Comparison of ENCODE assay signal across 22 cellular contexts in genomic region chr5:34599471-34600117, GRCh38. TPM values are rescaled to one million over a fixed set of nuclear protein-coding genes. Genes with fewer than 3 reads are reported as not detected.
A peak's percentile ranks its signal among the peaks of the same experiment; 100 is the strongest.
DNase-seq lines count a peak whose midpoint lies in the region; ATAC-seq and TF ChIP-seq lines count a peak whose summit lies in the region.
"Had no signal": no experiment of that assay in that cellular context is flagged by ENCODE, and none has a peak within 500 bp of the region (broad histone marks: within the 10 kb centered on the region; RNA-seq: fewer than 3 reads in every experiment).

No MANE protein-coding gene starts in this region.

- H3K23ac ChIP-seq in mesenchymal stem cell (ENCODE audit: low read length in 2 of 2), result no peak overlapping the region
- H3K23ac ChIP-seq in trophoblast cell (ENCODE audit: low read length), result no peak overlapping the region

- H3K4me2 ChIP-seq in Loucy (ENCODE audit: low read depth, low read length, poor library complexity, severe bottlenecking), result peak overlapping the region; percentile 25
- no peak overlapping the region for H3K4me2 ChIP-seq in mesenchymal stem cell (ENCODE audit: low read length, poor library complexity, severe bottlenecking)
- no peak overlapping the region for H3K4me2 ChIP-seq in trophoblast cell (ENCODE audit: low read length)

- no peak overlapping the region for H3K9ac ChIP-seq in Loucy (ENCODE audit: low read depth, low read length, poor library complexity, severe bottlenecking)
- no peak overlapping the region for H3K9ac ChIP-seq in mesenchymal stem cell (ENCODE audit: low read length)
- H3K9ac ChIP-seq in trophoblast cell (ENCODE audit: low read length), result no peak overlapping the region
- H3K9ac ChIP-seq: parathyroid adenoma had no signal

- H2BK120ac ChIP-seq in mesenchymal stem cell (ENCODE audit: low read depth, low read length) (no peak overlapping the region), trophoblast cell (ENCODE audit: insufficient read depth, low read length, poor library complexity) (no peak overlapping the region)

- H3K4me1 Mint-ChIP-seq in activated CD8-positive, alpha-beta T cell treated with anti-CD3 and anti-CD28 coated beads for 36 hours (ENCODE audit: low read depth), result no peaks in the 10 kb centered on the region
- H3K4me1 Mint-ChIP-seq: memory B cell had no signal

- no peaks in the 10 kb centered on the region; the same call in 1 of the 2 replicates for H3F3A ChIP-seq in Loucy (ENCODE audit: low read depth)

- peak overlapping the region in 1 of 2 experiments; percentile 35 for H3K4ac ChIP-seq in mesenchymal stem cell (ENCODE audit: low read depth in 1 of 2, low read length in 2 of 2)
- no peak overlapping the region for H3K4ac ChIP-seq in trophoblast cell (ENCODE audit: low read depth, low read length)

- H4K91ac ChIP-seq in mesenchymal stem cell (ENCODE audit: low read length), result no peak overlapping the region
- H4K91ac ChIP-seq in trophoblast cell (ENCODE audit: low read depth, low read length), result no peak overlapping the region

- ATAC-seq in HG03196 (IDR thresholded peaks at IDR 0.05; ENCODE audit: unreplicated experiment), result no peak
- ATAC-seq in activated CD8-positive, alpha-beta T cell treated with anti-CD3 and anti-CD28 coated beads for 36 hours, result no peak
- ATAC-seq: activated T-cell treated with anti-CD3 and anti-CD28 coated beads, Interleukin-2, amount 50 U/mL, for 4 hours; gastrocnemius medialis had no signal

- H3K36me3 Mint-ChIP-seq in activated CD8-positive, alpha-beta T cell treated with anti-CD3 and anti-CD28 coated beads for 36 hours (ENCODE audit: low read depth), result no peaks in the 10 kb centered on the region
- H3K36me3 Mint-ChIP-seq: memory B cell had no signal

- no peak overlapping the region for H2BK15ac ChIP-seq in mesenchymal stem cell (ENCODE audit: low read depth, poor library complexity, severe bottlenecking)

- no peaks in the 10 kb centered on the region for H3K9me3 ChIP-seq in Loucy (ENCODE audit: insufficient read depth, low read depth, low read length)
- H3K9me3 ChIP-seq in mesenchymal stem cell (ENCODE audit: control insufficient read depth, low read length), result no peaks in the 10 kb centered on the region
- H3K9me3 ChIP-seq in trophoblast cell (ENCODE audit: insufficient read depth, low read depth, low read length), result no peaks in the 10 kb centered on the region
- H3K9me3 ChIP-seq: Caco-2, gastrocnemius medialis had no signal

- TF ChIP-seq CTCF in Loucy (conservative IDR thresholded peaks at IDR 0.05; ENCODE audit: low read length) (no peak), brain microvascular endothelial cell (IDR thresholded peaks at IDR 0.05; ENCODE audit: low read depth, low read length, missing control alignments) (no peak)
- TF ChIP-seq CTCF in activated CD8-positive, alpha-beta T cell treated with anti-CD3 and anti-CD28 coated beads for 36 hours (IDR thresholded peaks at IDR 0.05), result no peak

- H2AK5ac ChIP-seq in mesenchymal stem cell (ENCODE audit: low read length, severe bottlenecking), result peak overlapping the region; percentile 38
- no peak overlapping the region for H2AK5ac ChIP-seq in trophoblast cell (ENCODE audit: low read length)

- H4K12ac ChIP-seq in trophoblast cell (ENCODE audit: low read depth, low read length), result no peak overlapping the region

- intact Hi-C loops in activated CD8-positive, alpha-beta T cell treated with anti-CD3 and anti-CD28 coated beads for 36 hours (cut with micrococcal nuclease), result no loop called here

- no peaks in the 10 kb centered on the region for H3K36me3 ChIP-seq in ACC112 (ENCODE audit: insufficient read depth, low read length)
- no peaks in the 10 kb centered on the region for H3K36me3 ChIP-seq in Loucy (ENCODE audit: insufficient read depth, low read length)
- no peaks in the 10 kb centered on the region for H3K36me3 ChIP-seq in brain microvascular endothelial cell (replicated peaks)
- no peaks in the 10 kb centered on the region for H3K36me3 ChIP-seq in mesenchymal stem cell (ENCODE audit: control insufficient read depth in 1 of 2, insufficient read depth in 2 of 2, low read depth in 1 of 2, low read length in 2 of 2)
- H3K36me3 ChIP-seq in trophoblast cell (ENCODE audit: control insufficient read depth in 1 of 2, insufficient read depth in 2 of 2, low read length in 2 of 2), result no peaks in the 10 kb centered on the region
- H3K36me3 ChIP-seq: gastrocnemius medialis had no signal

- H3K4me3 Mint-ChIP-seq in activated CD8-positive, alpha-beta T cell treated with anti-CD3 and anti-CD28 coated beads for 36 hours, result no peak overlapping the region
- H3K4me3 Mint-ChIP-seq: activated T-cell treated with anti-CD3 and anti-CD28 coated beads, Interleukin-2, amount 50 U/mL, for 4 hours; memory B cell; nephron had no signal

- H3K4me1 ChIP-seq in ACC112 (ENCODE audit: control insufficient read depth, insufficient read depth, low read length, unreplicated experiment) (peaks cover 33% of the 10 kb centered on the region), Loucy (ENCODE audit: insufficient read depth, low read length, poor library complexity, severe bottlenecking) (peaks cover 35% of the 10 kb centered on the region), mesenchymal stem cell (ENCODE audit: control insufficient read depth, insufficient read depth, low read depth, low read length) (no peaks in the 10 kb centered on the region), trophoblast cell (ENCODE audit: control insufficient read depth in 1 of 2, insufficient read depth in 2 of 2, low read length in 2 of 2) (no peaks in the 10 kb centered on the region)
- H3K4me1 ChIP-seq: Caco-2, gastrocnemius medialis, parathyroid adenoma had no signal

- H4K8ac ChIP-seq in mesenchymal stem cell (ENCODE audit: low read length) (no peak overlapping the region), trophoblast cell (ENCODE audit: low read depth, low read length) (no peak overlapping the region)

- H3K27me3 ChIP-seq in ACC112 (ENCODE audit: insufficient read depth, low read length) (no peaks in the 10 kb centered on the region), Loucy (ENCODE audit: insufficient read depth, low read length, poor library complexity, severe bottlenecking) (no peaks in the 10 kb centered on the region), brain microvascular endothelial cell (replicated peaks) (no peaks in the 10 kb centered on the region), mesenchymal stem cell (ENCODE audit: control insufficient read depth in 1 of 2, insufficient read depth in 1 of 2, low read length in 2 of 2) (no peaks in the 10 kb centered on the region), trophoblast cell (ENCODE audit: insufficient read depth, low read length) (no peaks in the 10 kb centered on the region)
- H3K27me3 ChIP-seq: gastrocnemius medialis had no signal

- H3K79me1 ChIP-seq in mesenchymal stem cell (replicated peaks; ENCODE audit: low read length, poor library complexity, severe bottlenecking), result peaks cover 1% of the 10 kb centered on the region
- H3K79me1 ChIP-seq in trophoblast cell (ENCODE audit: low read length), result no peaks in the 10 kb centered on the region

- H3K4me3 ChIP-seq in ACC112 (ENCODE audit: low read depth, low read length) (no peak overlapping the region), Loucy (ENCODE audit: low read length, poor library complexity, severe bottlenecking) (no peak overlapping the region), brain microvascular endothelial cell (ENCODE audit: low read depth, low read length) (no peak overlapping the region), mesenchymal stem cell (ENCODE audit: insufficient read depth in 1 of 2, low read depth in 1 of 2, low read length in 2 of 2) (no peak overlapping the region), trophoblast cell (ENCODE audit: low read depth, low read length) (no peak overlapping the region)
- H3K4me3 ChIP-seq: gastrocnemius medialis had no signal

- H3K79me2 ChIP-seq in ACC112 (ENCODE audit: control insufficient read depth, insufficient read depth, low read length, unreplicated experiment) (no peaks in the 10 kb centered on the region), Loucy (ENCODE audit: insufficient read depth, low read length) (no peaks in the 10 kb centered on the region), trophoblast cell (ENCODE audit: control insufficient read depth, insufficient read depth, low read length, poor library complexity) (no peaks in the 10 kb centered on the region)
- H3K79me2 ChIP-seq: parathyroid adenoma had no signal

- no peaks in the 10 kb centered on the region for H3K9me2 ChIP-seq in Loucy (replicated peaks; ENCODE audit: low read depth, low read length)

- in situ Hi-C loops in brain microvascular endothelial cell (cut with HindIII; ENCODE audit: low pct_ligation_motif_present, low sequenced_read_pairs), result no loop called here

- POLR2A ChIA-PET in activated CD8-positive, alpha-beta T cell treated with anti-CD3 and anti-CD28 coated beads for 36 hours (lab: Charles Lee), result no interaction called here

- H3K14ac ChIP-seq in mesenchymal stem cell (ENCODE audit: low read length in 2 of 2) (no peak overlapping the region), trophoblast cell (ENCODE audit: low read length) (no peak overlapping the region)

- H4K20me1 ChIP-seq in Loucy (ENCODE audit: insufficient read depth, low read length, poor library complexity, severe bottlenecking), result no peaks in the 10 kb centered on the region

- H3K18ac ChIP-seq in mesenchymal stem cell (ENCODE audit: low read depth in 1 of 2, low read length in 2 of 2), result no peak overlapping the region
- H3K18ac ChIP-seq in trophoblast cell (ENCODE audit: low read length), result no peak overlapping the region

- no peaks in the 10 kb centered on the region for H3K9me3 Mint-ChIP-seq in activated CD8-positive, alpha-beta T cell treated with anti-CD3 and anti-CD28 coated beads for 36 hours
- H3K9me3 Mint-ChIP-seq: activated T-cell treated with anti-CD3 and anti-CD28 coated beads, Interleukin-2, amount 50 U/mL, for 4 hours; memory B cell; nephron had no signal

- H3K27ac ChIP-seq in ACC112 (ENCODE audit: low read depth, low read length) (peak overlapping the region; percentile 81), brain microvascular endothelial cell (peak overlapping the region; percentile 89), mesenchymal stem cell (ENCODE audit: low read length, poor library complexity, severe bottlenecking) (no peak overlapping the region), trophoblast cell (ENCODE audit: low read depth, low read length) (no peak overlapping the region)
- H3K27ac ChIP-seq: gastrocnemius medialis, HL-60, parathyroid adenoma had no signal

- DNase-seq in brain microvascular endothelial cell (peak; percentile 43), mesenchymal stem cell (peak; percentile 48), trophoblast cell (no peak), retina (no peak)
- DNase-seq in activated CD8-positive, alpha-beta T cell treated with anti-CD3 and anti-CD28 coated beads for 36 hours, result no peak
- DNase-seq: activated CD4-positive, CD25-positive, alpha-beta regulatory T cell treated with anti-CD3 and anti-CD28 coated beads, Interleukin-2, amount 50 U/mL, for 72 hours; activated naive CD4-positive, alpha-beta T cell treated with Interleukin-2 at 50 U/mL for 16 hours; activated T-cell treated with anti-CD3 and anti-CD28 coated beads, Interleukin-2, amount 50 U/mL, for 4 hours; amniotic stem cell; Caco-2; caudate nucleus; gastrocnemius medialis; NCI-H146; NCI-H524; SW 1271 had no signal

- H2AFZ ChIP-seq in ACC112 (ENCODE audit: low read length, unreplicated experiment), result no peak overlapping the region
- H2AFZ ChIP-seq in Loucy (ENCODE audit: low read length), result no peak overlapping the region
- no peak overlapping the region for H2AFZ ChIP-seq in mesenchymal stem cell (ENCODE audit: low read depth, low read length)
- H2AFZ ChIP-seq in trophoblast cell (ENCODE audit: insufficient read depth, low read length, poor library complexity), result no peak overlapping the region
- H2AFZ ChIP-seq: parathyroid adenoma had no signal

- H3K27me3 Mint-ChIP-seq in activated CD8-positive, alpha-beta T cell treated with anti-CD3 and anti-CD28 coated beads for 36 hours, result peaks cover 5% of the 10 kb centered on the region

- no peak overlapping the region for H2BK12ac ChIP-seq in mesenchymal stem cell (ENCODE audit: low read length in 2 of 2)
- no peak overlapping the region for H2BK12ac ChIP-seq in trophoblast cell (ENCODE audit: low read length)

- WGBS in mesenchymal stem cell, result 93% methylated on average over 4 of the region's 4 CpGs
- WGBS in trophoblast cell (ENCODE audit: extremely low coverage, insufficient coverage, insufficient read length), result no CpG with 5 or more reads among the region's 4 CpGs

- H3K27ac Mint-ChIP-seq in activated CD8-positive, alpha-beta T cell treated with anti-CD3 and anti-CD28 coated beads for 36 hours, result no peak overlapping the region
- H3K27ac Mint-ChIP-seq: memory B cell had no signal

- CTCF ChIA-PET in activated CD8-positive, alpha-beta T cell treated with anti-CD3 and anti-CD28 coated beads for 36 hours (lab: Charles Lee), result no interaction called here

- H2BK5ac ChIP-seq in mesenchymal stem cell (ENCODE audit: low read depth, low read length, poor library complexity, severe bottlenecking) (no peak overlapping the region), trophoblast cell (ENCODE audit: low read depth, low read length, poor library complexity) (no peak overlapping the region)

RNA-seq across cellular contexts. Expression of gene RAI14, which starts 56.5 kb away (rescaled TPM):
- 100 TPM for polyA plus RNA-seq in mesenchymal stem cell (2013, experiment 1 of 2)
- polyA plus RNA-seq in mesenchymal stem cell (2013, experiment 2 of 2), result 99.7 TPM
- 251 and 256 TPM in 2 replicates for polyA plus RNA-seq in trophoblast cell (2013)
- 1 to 10 TPM; 1.1 to 2.3 TPM for total RNA-seq in activated CD8-positive, alpha-beta T cell treated with anti-CD3 and anti-CD28 coated beads for 36 hours

Comparison
In these comparisons a context has a peak if more than half of its experiments do, and no peak if none do; other contexts are left out.
1. H3K27ac ChIP-seq: peak in ACC112 (single experiment) and brain microvascular endothelial cell (single experiment); none in mesenchymal stem cell (single experiment) and trophoblast cell (single experiment).
2. DNase-seq: peak in brain microvascular endothelial cell (single experiment) and mesenchymal stem cell (single experiment); none in trophoblast cell (0 of 2), retina (single experiment) and activated CD8-positive, alpha-beta T cell treated with anti-CD3 and anti-CD28 coated beads for 36 hours (single experiment).